In genomic region chr2:119005081-119005480, GRCh38 we compare ENCODE assay signal across 23 cellular contexts.
DNase-seq lines count a peak whose midpoint lies in the region; ATAC-seq and TF ChIP-seq lines count a peak whose summit lies in the region.
"Had no signal": no experiment of that assay in that cellular context is flagged by ENCODE, and none has a peak within 500 bp of the region (broad histone marks: within the 10 kb centered on the region; RNA-seq: fewer than 3 reads in every experiment).

No MANE protein-coding gene starts in this region.

- CTCF ChIA-PET in PC-9 (lab: Charles Lee), result no interaction called here

- no peak overlapping the region; the same call in 1 of the 2 replicates for H3K4me3 ChIP-seq in PC-9
- no peak overlapping the region for H3K4me3 ChIP-seq in testis
- H3K4me3 ChIP-seq: heart right ventricle, ovary, upper lobe of left lung had no signal

- TF ChIP-seq CTCF in PC-9 (conservative IDR thresholded peaks at IDR 0.05) (no peak), testis (IDR thresholded peaks at IDR 0.05) (no peak)

- 40 to 82% methylated on average over 2 to 5 of the region's 5 CpGs for WGBS in testis, 2 donors

- H4K20me1 ChIP-seq in PC-9 (ENCODE audit: insufficient read depth), result no peaks in the 10 kb centered on the region

- no TSS peak for BruUV-seq in PC-9 (replicated peaks; lab: Mats Ljungman, UMichigan)

- ATAC-seq in esophagus mucosa, result peak; percentile 28
- ATAC-seq: activated T-cell treated with anti-CD3 and anti-CD28 coated beads, Interleukin-2, amount 50 U/mL, for 4 hours; heart right ventricle; naive thymus-derived CD8-positive, alpha-beta T cell had no signal

- intact Hi-C loops in PC-9 (cut with micrococcal nuclease; ENCODE audit: unreplicated experiment) (no loop called here), testis (cut with DNase I; ENCODE audit: low total_unique reads) (no loop called here)

- peaks cover 14% of the 10 kb centered on the region for H3F3A ChIP-seq in PC-9 (ENCODE audit: insufficient read depth, low read depth)

- H3K9me2 ChIP-seq in PC-9 (ENCODE audit: insufficient read depth), result no peaks in the 10 kb centered on the region

- H2AFZ ChIP-seq in PC-9, result no peak overlapping the region

- H3K36me3 ChIP-seq in PC-9 (ENCODE audit: low read depth), result no peaks in the 10 kb centered on the region
- no peaks in the 10 kb centered on the region for H3K36me3 ChIP-seq in testis (ENCODE audit: low read depth, missing control alignments)
- H3K36me3 ChIP-seq: heart right ventricle, ovary, upper lobe of left lung had no signal

- H3K27me3 ChIP-seq in PC-9 (ENCODE audit: insufficient read depth, low read depth) (no peaks in the 10 kb centered on the region), testis (no peaks in the 10 kb centered on the region)
- H3K27me3 ChIP-seq: ovary, upper lobe of left lung had no signal

- H3K79me2 ChIP-seq in PC-9 (ENCODE audit: low read depth), result no peaks in the 10 kb centered on the region

- POLR2A ChIA-PET in PC-9 (lab: Charles Lee; ENCODE audit: unreplicated experiment), result no interaction called here

- H3K4me1 ChIP-seq in PC-9 (replicated peaks; ENCODE audit: insufficient read depth), result peaks cover 17% of the 10 kb centered on the region
- H3K4me1 ChIP-seq in testis, result no peaks in the 10 kb centered on the region
- H3K4me1 ChIP-seq: upper lobe of left lung had no signal

- peak; percentile 47 for DNase-seq in LHCN-M2 (ENCODE audit: low read depth)
- peak in 1 of 2 experiments; percentile 79 for DNase-seq in PC-9
- peak; percentile 1 for DNase-seq in testis
- DNase-seq in effector CD4-positive, alpha-beta T cell, result no peak
- no peak for DNase-seq in SHP77 treated with DMSO at 0.1 percent for 48 hours (lab: John Stamatoyannopoulos, UW)
- no peak for DNase-seq in DMS 273 treated with DMSO at 0.1 percent for 48 hours (lab: John Stamatoyannopoulos, UW)
- no peak for DNase-seq in NCI-H128 (lab: John Stamatoyannopoulos, UW; ENCODE audit: unreplicated experiment)
- DNase-seq: activated CD4-positive, alpha-beta memory T cell treated with anti-CD3 and anti-CD28 coated beads for 36 hours; activated naive CD4-positive, alpha-beta T cell treated with anti-CD3 and anti-CD28 coated beads, Interleukin-2, amount 10 ng/mL, durations not matched to agents 7 days and 5 days; activated T-cell treated with anti-CD3 and anti-CD28 coated beads, Interleukin-2, amount 50 U/mL, for 4 hours; aorta; cerebellar nuclear complex; DND-41; effector memory CD4-positive, alpha-beta T cell; heart right ventricle; immature natural killer cell; naive thymus-derived CD8-positive, alpha-beta T cell; NCI-H345; ovary; SHP77; stimulated activated CD4-positive, alpha-beta T cell treated with anti-CD3 and anti-CD28 coated beads, Interleukin-1b, Interleukin-23, amount 100 ng/mL, for 48 hours; upper lobe of left lung had no signal

- H3K27ac ChIP-seq in PC-9 (peak overlapping the region; percentile 90), testis (no peak overlapping the region)
- H3K27ac ChIP-seq: heart right ventricle, ovary, upper lobe of left lung had no signal

- peaks cover 9% of the 10 kb centered on the region; the same call in 1 of the 2 replicates for H3K9me3 ChIP-seq in PC-9 (ENCODE audit: insufficient read depth, low read depth)
- no peaks in the 10 kb centered on the region for H3K9me3 ChIP-seq in testis
- H3K9me3 ChIP-seq: ovary had no signal

- H3K4me2 ChIP-seq in PC-9, result peak overlapping the region; percentile 60

- TF ChIP-seq POLR2A in testis (IDR thresholded peaks at IDR 0.05), result no peak

Comparison
In these comparisons a context has a peak if more than half of its experiments do, and no peak if none do; other contexts are left out.
1. DNase-seq: peak in LHCN-M2 (single experiment) and testis (single experiment); none in effector CD4-positive, alpha-beta T cell (single experiment), SHP77 treated with DMSO at 0.1 percent for 48 hours (single experiment), DMS 273 treated with DMSO at 0.1 percent for 48 hours (single experiment) and NCI-H128 (single experiment).